ENCODE assay signal across 1 cellular context in genomic region chr6:27471365-27472115, GRCh38.
TF ChIP-seq lines count a peak whose summit lies in the region.

No MANE protein-coding gene starts in this region.

TF ChIP-seq in WTC11, 78 proteins besides CTCF, POLR2A, EP300 and RAD21 (continued from another document):
- TF ChIP-seq ARID4B (CRISPR knock-in tag; IDR thresholded peaks at IDR 0.05; ENCODE audit: borderline replicate concordance) (no peak), ZNF263 (CRISPR knock-in tag; IDR thresholded peaks at IDR 0.05; ENCODE audit: low read depth) (no peak), FOXK1 (CRISPR knock-in tag; IDR thresholded peaks at IDR 0.05) (no peak), ZNF121 (CRISPR knock-in tag; IDR thresholded peaks at IDR 0.05) (no peak), FOXJ3 (CRISPR knock-in tag; IDR thresholded peaks at IDR 0.05; ENCODE audit: borderline replicate concordance) (no peak), CDX4 (CRISPR knock-in tag; IDR thresholded peaks at IDR 0.05; ENCODE audit: borderline replicate concordance) (no peak), FOXP1 (CRISPR knock-in tag; IDR thresholded peaks at IDR 0.05; ENCODE audit: borderline replicate concordance) (no peak), NFYB (CRISPR knock-in tag; conservative IDR thresholded peaks at IDR 0.05; ENCODE audit: low read depth) (no peak), PRRX2 (CRISPR knock-in tag; IDR thresholded peaks at IDR 0.05) (no peak)
